In genomic region chr2:212299943-212300342, GRCh38 we compare ENCODE assay signal across 27 cellular contexts.
DNase-seq lines count a peak whose midpoint lies in the region; ATAC-seq, FAIRE-seq and TF ChIP-seq lines count a peak whose summit lies in the region.
"Had no signal": no experiment of that assay in that cellular context is flagged by ENCODE, and none has a peak within 500 bp of the region (broad histone marks: within the 10 kb centered on the region; RNA-seq: fewer than 3 reads in every experiment).

No MANE protein-coding gene starts in this region.

- TF ChIP-seq POLR2A in HepG2 (IDR thresholded peaks at IDR 0.05; ENCODE audit: insufficient read depth in 1 of 2, low read depth in 2 of 2, low read length in 2 of 2) (no peak), right lobe of liver (IDR thresholded peaks at IDR 0.05) (no peak), esophagus squamous epithelium (IDR thresholded peaks at IDR 0.05) (no peak)

- intact Hi-C loops in HepG2 (cut with micrococcal nuclease; ENCODE audit: unreplicated experiment) = no loop called here
- intact Hi-C loops in right lobe of liver (cut with DNase I) = no loop called here
- intact Hi-C loops in esophagus squamous epithelium (cut with DNase I) = no loop called here

- H3K9me3 ChIP-seq in HepG2 (ENCODE audit: low read length) (no peaks in the 10 kb centered on the region), right lobe of liver (no peaks in the 10 kb centered on the region), esophagus squamous epithelium (no peaks in the 10 kb centered on the region)
- H3K9me3 ChIP-seq: colonic mucosa, psoas muscle, tibial nerve had no signal

- no peak overlapping the region for H3K4me2 ChIP-seq in HepG2 (ENCODE audit: low read depth, low read length)

- ATAC-seq in HepG2 (no peak), right lobe of liver (no peak), HG03457 (IDR thresholded peaks at IDR 0.05; ENCODE audit: unreplicated experiment) (no peak)
- ATAC-seq: left colon; naive thymus-derived CD8-positive, alpha-beta T cell; psoas muscle; stimulated activated effector memory CD8-positive, alpha-beta T cell treated with anti-CD3 and anti-CD28 coated beads, Interleukin-12 subunit alpha, Interleukin-12 subunit beta, amount 100 ng/mL, for 72 hours had no signal

- POLR2A ChIA-PET in HepG2 (lab: Yijun Ruan, JAX) = no interaction called here

- H3K27ac ChIP-seq in HepG2 (ENCODE audit: extremely low read length, insufficient read depth, low read length) (no peak overlapping the region), right lobe of liver (no peak overlapping the region), esophagus squamous epithelium (no peak overlapping the region)
- H3K27ac ChIP-seq: colonic mucosa, psoas muscle, tibial nerve had no signal

- no peak for FAIRE-seq in HepG2 (lab: Jason Lieb, UNC)
- FAIRE-seq: GM19239, H1, RCC 7860 had no signal

- no peak for TF ChIP-seq CTCF in HepG2 (CRISPR knock-in tag; IDR thresholded peaks at IDR 0.05)
- no peak for TF ChIP-seq CTCF in right lobe of liver (IDR thresholded peaks at IDR 0.05)
- no peak for TF ChIP-seq CTCF in esophagus squamous epithelium (IDR thresholded peaks at IDR 0.05)

- H3K4me3 ChIP-seq in HepG2 (replicated peaks in 1 of 3; ENCODE audit: insufficient read depth in 1 of 3, low read depth in 2 of 3, low read length in 3 of 3) (no peak overlapping the region), right lobe of liver (no peak overlapping the region), esophagus squamous epithelium (no peak overlapping the region)
- H3K4me3 ChIP-seq: colonic mucosa, psoas muscle, tibial nerve had no signal

- DNase-seq in HepG2 (ENCODE audit: low spot score) (no peak), right lobe of liver (no peak), NCI-H1436 (lab: John Stamatoyannopoulos, UW) (peak; percentile 79), NCI-H748 (lab: John Stamatoyannopoulos, UW; ENCODE audit: unreplicated experiment) (peak; percentile 72), esophagus squamous epithelium (lab: John Stamatoyannopoulos, UW) (no peak), activated gamma-delta T cell treated with Interleukin-2 at 50 U/mL for 16 hours (no peak), NCI-H226 (no peak)
- DNase-seq: ACHN; activated CD4-positive, alpha-beta memory T cell treated with anti-CD3 and anti-CD28 coated beads for 36 hours; activated CD4-positive, CD25-positive, alpha-beta regulatory T cell treated with anti-CD3 and anti-CD28 coated beads, Interleukin-2, amount 50 U/mL, for 72 hours; activated naive CD4-positive, alpha-beta T cell treated with Interleukin-2 at 50 U/mL for 16 hours; colonic mucosa; effector CD4-positive, alpha-beta T cell; GF-D8; left colon; naive thymus-derived CD8-positive, alpha-beta T cell; NCI-H2029 treated with DMSO at 0.1 percent for 48 hours; NCI-H524; occipital lobe; psoas muscle; SIG-M5 had no signal

- no peaks in the 10 kb centered on the region for H3K36me3 ChIP-seq in HepG2 (replicated peaks in 1 of 2; ENCODE audit: control insufficient read depth in 1 of 2, insufficient read depth in 2 of 2, low read length in 2 of 2)
- H3K36me3 ChIP-seq in right lobe of liver = no peaks in the 10 kb centered on the region
- H3K36me3 ChIP-seq in esophagus squamous epithelium = no peaks in the 10 kb centered on the region
- H3K36me3 ChIP-seq: colonic mucosa, tibial nerve had no signal

- in situ Hi-C loops in HepG2 (cut with HindIII; ENCODE audit: extremely low pct_ligation_motif_present, low pct_unique_long_range_greater_than_20kb) = no loop called here

- 0% methylated on average over 2 of the region's 2 CpGs for WGBS in HepG2 (ENCODE audit: low lambda C conversion rate)
- WGBS in right lobe of liver (ENCODE audit: insufficient coverage, low coverage, low lambda C conversion rate, missing lambda C conversion rate) = 46% methylated on average over 2 of the region's 2 CpGs
- 65 to 66% methylated on average over 2 of the region's 2 CpGs for WGBS in esophagus squamous epithelium, 2 donors

- no peaks in the 10 kb centered on the region for H4K20me1 ChIP-seq in HepG2 (ENCODE audit: insufficient read depth, low read length)

- no peak for TF ChIP-seq EP300 in HepG2 (IDR thresholded peaks at IDR 0.05; ENCODE audit: low read depth in 2 of 2, low read length in 2 of 2)
- TF ChIP-seq EP300 in HepG2 (CRISPR knock-in tag; IDR thresholded peaks at IDR 0.05; ENCODE audit: borderline replicate concordance) = no peak

- H3K4me1 ChIP-seq in HepG2 (ENCODE audit: insufficient read depth, low read length) = no peaks in the 10 kb centered on the region
- no peaks in the 10 kb centered on the region for H3K4me1 ChIP-seq in right lobe of liver
- no peaks in the 10 kb centered on the region for H3K4me1 ChIP-seq in esophagus squamous epithelium
- H3K4me1 ChIP-seq: colonic mucosa, psoas muscle, tibial nerve had no signal

- no peak overlapping the region for H2AFZ ChIP-seq in HepG2 (ENCODE audit: low read length)

- TF ChIP-seq RAD21 in HepG2 (CRISPR knock-in tag; IDR thresholded peaks at IDR 0.05) = no peak

- no peaks in the 10 kb centered on the region for H3K79me2 ChIP-seq in HepG2 (ENCODE audit: insufficient read depth, low read length)

- no peaks in the 10 kb centered on the region for H3K27me3 ChIP-seq in HepG2 (ENCODE audit: control insufficient read depth in 1 of 2, insufficient read depth in 2 of 2, low read length in 2 of 2)
- H3K27me3 ChIP-seq in right lobe of liver = no peaks in the 10 kb centered on the region
- H3K27me3 ChIP-seq in esophagus squamous epithelium = no peaks in the 10 kb centered on the region
- H3K27me3 ChIP-seq: colonic mucosa, tibial nerve had no signal

- no TSS peak for BruUV-seq in HepG2 (replicated peaks; lab: Mats Ljungman, UMichigan)

- CTCF ChIA-PET in HepG2 (lab: Yijun Ruan, JAX; ENCODE audit: low intra/inter-chr PET ratio, low total read pairs) = no interaction called here

- H3K9ac ChIP-seq in HepG2 (ENCODE audit: insufficient read depth, low read depth, low read length) = no peak overlapping the region

TF ChIP-seq in HepG2, 621 proteins besides CTCF, POLR2A, EP300 and RAD21:
- no peak for TF ChIP-seq RBM22 (optimal IDR thresholded peaks at IDR 0.05; ENCODE audit: low read length)
- TF ChIP-seq ONECUT2 (CRISPR knock-in tag; IDR thresholded peaks at IDR 0.05) = no peak
- no peak for TF ChIP-seq GMEB2 (CRISPR knock-in tag; IDR thresholded peaks at IDR 0.05; ENCODE audit: low read depth)
- TF ChIP-seq DR1 (CRISPR knock-in tag; IDR thresholded peaks at IDR 0.05) = no peak
- TF ChIP-seq NR2F1 (CRISPR knock-in tag; IDR thresholded peaks at IDR 0.05) = no peak
- TF ChIP-seq ZNF879 (CRISPR knock-in tag; IDR thresholded peaks at IDR 0.05) = no peak
- no peak for TF ChIP-seq AGO2 (optimal IDR thresholded peaks at IDR 0.05; ENCODE audit: low read depth, low read length)
- TF ChIP-seq MTA3 (CRISPR knock-in tag; IDR thresholded peaks at IDR 0.05) = no peak
- peak; percentile 48 to 68 for TF ChIP-seq MAFK (conservative IDR thresholded peaks at IDR 0.05 in 1 of 2, IDR thresholded peaks at IDR 0.05 in 1 of 2; ENCODE audit: low read length in 2 of 2)
- TF ChIP-seq ARNT (IDR thresholded peaks at IDR 0.05) = no peak
- no peak for TF ChIP-seq ZNF704 (CRISPR knock-in tag; IDR thresholded peaks at IDR 0.05; ENCODE audit: borderline replicate concordance)
- TF ChIP-seq ZNF614 (CRISPR knock-in tag; IDR thresholded peaks at IDR 0.05; ENCODE audit: borderline replicate concordance) = no peak
- peak; percentile 40 for TF ChIP-seq MAFF (IDR thresholded peaks at IDR 0.05; ENCODE audit: low read depth, low read length)
- TF ChIP-seq GATAD2A (CRISPR knock-in tag; IDR thresholded peaks at IDR 0.05) = no peak

Comparison
In these comparisons a context has a peak if more than half of its experiments do, and no peak if none do; other contexts are left out.
1. DNase-seq: peak in NCI-H1436 (single experiment) and NCI-H748 (single experiment); none in HepG2 (single experiment), right lobe of liver (0 of 3), esophagus squamous epithelium (single experiment), activated gamma-delta T cell treated with Interleukin-2 at 50 U/mL for 16 hours (single experiment) and NCI-H226 (single experiment).